ENCODE assay signal across 1 cellular context in genomic region chr17:48103379-48103715, GRCh38.
TF ChIP-seq lines count a peak whose summit lies in the region.

No MANE protein-coding gene starts in this region.

TF ChIP-seq in SK-N-SH treated with all-trans-retinoic acid at 6 μM for 48 hours, 23 proteins besides CTCF, POLR2A, EP300 and RAD21:
- TF ChIP-seq ZNF8 (CRISPR knock-in tag; IDR thresholded peaks at IDR 0.05) (no peak), ISL1 (CRISPR knock-in tag; IDR thresholded peaks at IDR 0.05) (no peak), ARNTL (CRISPR knock-in tag; IDR thresholded peaks at IDR 0.05; ENCODE audit: borderline replicate concordance, low read depth) (no peak), CSRNP3 (CRISPR knock-in tag; IDR thresholded peaks at IDR 0.05) (no peak), OSR1 (CRISPR knock-in tag; IDR thresholded peaks at IDR 0.05) (no peak), TOX (CRISPR knock-in tag; IDR thresholded peaks at IDR 0.05; ENCODE audit: borderline replicate concordance) (no peak), GLIS3 (CRISPR knock-in tag; IDR thresholded peaks at IDR 0.05) (no peak), ZFP3 (CRISPR knock-in tag; IDR thresholded peaks at IDR 0.05) (no peak), TCF4 (CRISPR knock-in tag; IDR thresholded peaks at IDR 0.05; ENCODE audit: borderline replicate concordance) (no peak), ZFP30 (CRISPR knock-in tag; IDR thresholded peaks at IDR 0.05) (no peak), RARB (CRISPR knock-in tag; IDR thresholded peaks at IDR 0.05) (no peak), BACH2 (CRISPR knock-in tag; IDR thresholded peaks at IDR 0.05; ENCODE audit: borderline replicate concordance) (no peak), SNAI2 (CRISPR knock-in tag; IDR thresholded peaks at IDR 0.05) (no peak), PPARA (CRISPR knock-in tag; IDR thresholded peaks at IDR 0.05; ENCODE audit: borderline replicate concordance) (no peak), ZC3H10 (CRISPR knock-in tag; IDR thresholded peaks at IDR 0.05) (no peak)
- TF ChIP-seq, protein P1, sequence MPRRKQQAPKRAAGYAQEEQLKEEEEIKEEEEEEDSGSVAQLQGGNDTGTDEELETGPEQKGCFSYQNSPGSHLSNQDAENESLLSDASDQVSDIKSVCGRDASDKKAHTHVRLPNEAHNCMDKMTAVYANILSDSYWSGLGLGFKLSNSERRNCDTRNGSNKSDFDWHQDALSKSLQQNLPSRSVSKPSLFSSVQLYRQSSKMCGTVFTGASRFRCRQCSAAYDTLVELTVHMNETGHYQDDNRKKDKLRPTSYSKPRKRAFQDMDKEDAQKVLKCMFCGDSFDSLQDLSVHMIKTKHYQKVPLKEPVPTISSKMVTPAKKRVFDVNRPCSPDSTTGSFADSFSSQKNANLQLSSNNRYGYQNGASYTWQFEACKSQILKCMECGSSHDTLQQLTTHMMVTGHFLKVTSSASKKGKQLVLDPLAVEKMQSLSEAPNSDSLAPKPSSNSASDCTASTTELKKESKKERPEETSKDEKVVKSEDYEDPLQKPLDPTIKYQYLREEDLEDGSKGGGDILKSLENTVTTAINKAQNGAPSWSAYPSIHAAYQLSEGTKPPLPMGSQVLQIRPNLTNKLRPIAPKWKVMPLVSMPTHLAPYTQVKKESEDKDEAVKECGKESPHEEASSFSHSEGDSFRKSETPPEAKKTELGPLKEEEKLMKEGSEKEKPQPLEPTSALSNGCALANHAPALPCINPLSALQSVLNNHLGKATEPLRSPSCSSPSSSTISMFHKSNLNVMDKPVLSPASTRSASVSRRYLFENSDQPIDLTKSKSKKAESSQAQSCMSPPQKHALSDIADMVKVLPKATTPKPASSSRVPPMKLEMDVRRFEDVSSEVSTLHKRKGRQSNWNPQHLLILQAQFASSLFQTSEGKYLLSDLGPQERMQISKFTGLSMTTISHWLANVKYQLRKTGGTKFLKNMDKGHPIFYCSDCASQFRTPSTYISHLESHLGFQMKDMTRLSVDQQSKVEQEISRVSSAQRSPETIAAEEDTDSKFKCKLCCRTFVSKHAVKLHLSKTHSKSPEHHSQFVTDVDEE (CRISPR knock-in tag; IDR thresholded peaks at IDR 0.05), result no peak
